20 cellular contexts compared by ENCODE assay signal in genomic region chr10:34624323-34625153, GRCh38.
DNase-seq lines count a peak whose midpoint lies in the region; ATAC-seq and TF ChIP-seq lines count a peak whose summit lies in the region.
"Had no signal": no experiment of that assay in that cellular context is flagged by ENCODE, and none has a peak within 500 bp of the region (broad histone marks: within the 10 kb centered on the region; RNA-seq: fewer than 3 reads in every experiment).

No MANE protein-coding gene starts in this region.

- ATAC-seq in right cardiac atrium (no peak), GM21526 (IDR thresholded peaks at IDR 0.05; ENCODE audit: low FRiP score, unreplicated experiment) (no peak), GM19463 (IDR thresholded peaks at IDR 0.05; ENCODE audit: unreplicated experiment) (no peak)

- no peaks in the 10 kb centered on the region for H3K27me3 Mint-ChIP-seq in endodermal cell (ENCODE audit: insufficient read depth)

- whole genome bisulfite sequencing in right cardiac atrium: 90% methylated on average over 12 of the region's 12 CpGs
- 95% methylated on average over 5 to 12 of the region's 12 CpGs for WGBS in endodermal cell (ENCODE audit: insufficient coverage in 1 of 2, insufficient read length in 1 of 2), 2 experiments
- WGBS in neuronal stem cell (ENCODE audit: extremely low coverage in 2 of 2, insufficient read length in 2 of 2, insufficient replicate concordance in 1 of 2), 2 donors: no CpG with 5 or more reads among the region's 12 CpGs

- no peaks in the 10 kb centered on the region for H3K9me3 Mint-ChIP-seq in endodermal cell

- H4K91ac ChIP-seq in neuronal stem cell (ENCODE audit: low read depth, low read length, poor library complexity): no peak overlapping the region

- H3K4me2 ChIP-seq in neuronal stem cell (ENCODE audit: insufficient read depth, low read length, poor library complexity, severe bottlenecking): no peak overlapping the region
- H3K4me2 ChIP-seq: PC-9 had no signal

- H3K36me3 Mint-ChIP-seq in endodermal cell (ENCODE audit: low read depth): no peaks in the 10 kb centered on the region

- H3K4me3 ChIP-seq in cardiac muscle cell: no peak overlapping the region
- no peak overlapping the region for H3K4me3 ChIP-seq in right cardiac atrium (ENCODE audit: low read length)
- H3K4me3 ChIP-seq in endodermal cell (ENCODE audit: low read length): no peak overlapping the region
- no peak overlapping the region for H3K4me3 ChIP-seq in neuronal stem cell (ENCODE audit: low read length in 2 of 2)
- H3K4me3 ChIP-seq: PC-9, SJCRH30 had no signal

- H3K4me3 Mint-ChIP-seq in endodermal cell: no peak overlapping the region

- H2BK12ac ChIP-seq in neuronal stem cell (ENCODE audit: low read length): no peak overlapping the region

- H3K79me1 ChIP-seq in neuronal stem cell (ENCODE audit: low read depth, low read length): peaks cover 2% of the 10 kb centered on the region

- H3K27ac Mint-ChIP-seq in endodermal cell: peak overlapping the region; percentile 44

- no peak for TF ChIP-seq CTCF in cardiac muscle cell (IDR thresholded peaks at IDR 0.05; ENCODE audit: low read depth, low read length)
- no peak for TF ChIP-seq CTCF in endodermal cell (conservative IDR thresholded peaks at IDR 0.05)

- no peak overlapping the region for H4K8ac ChIP-seq in neuronal stem cell (ENCODE audit: low read depth, low read length)

- H3K4ac ChIP-seq in neuronal stem cell (ENCODE audit: low read length): no peak overlapping the region

- peak overlapping the region; percentile 20 for H3K18ac ChIP-seq in neuronal stem cell (ENCODE audit: low read length)

- H3K14ac ChIP-seq in neuronal stem cell (ENCODE audit: low read length): peak overlapping the region; percentile 25

- no peaks in the 10 kb centered on the region for H3K36me3 ChIP-seq in cardiac muscle cell
- H3K36me3 ChIP-seq in endodermal cell (ENCODE audit: control insufficient read depth, insufficient read depth, low read length): no peaks in the 10 kb centered on the region
- H3K36me3 ChIP-seq in neuronal stem cell (replicated peaks in 1 of 2; ENCODE audit: control insufficient read depth in 2 of 2, insufficient read depth in 2 of 2, low read length in 2 of 2): no peaks in the 10 kb centered on the region
- H3K36me3 ChIP-seq: SJCRH30 had no signal

- no peak overlapping the region for H2BK5ac ChIP-seq in neuronal stem cell (ENCODE audit: low read length)

- H2BK120ac ChIP-seq in neuronal stem cell (ENCODE audit: low read depth, low read length): no peak overlapping the region

- no peak overlapping the region for H2BK15ac ChIP-seq in neuronal stem cell (ENCODE audit: low read length)

- peaks cover 38% of the 10 kb centered on the region for H3K4me1 Mint-ChIP-seq in endodermal cell

- H2AFZ ChIP-seq in neuronal stem cell (ENCODE audit: low read length): no peak overlapping the region
- H2AFZ ChIP-seq: PC-9 had no signal

- no peak overlapping the region for H3K23ac ChIP-seq in neuronal stem cell (ENCODE audit: low read depth, low read length, poor library complexity)

- H3K9me3 ChIP-seq in cardiac muscle cell (ENCODE audit: low read depth): no peaks in the 10 kb centered on the region
- no peaks in the 10 kb centered on the region for H3K9me3 ChIP-seq in right cardiac atrium (ENCODE audit: control insufficient read depth, low read length)
- no peaks in the 10 kb centered on the region for H3K9me3 ChIP-seq in endodermal cell (ENCODE audit: control insufficient read depth, low read length)
- H3K9me3 ChIP-seq in neuronal stem cell (replicated peaks in 1 of 2; ENCODE audit: control insufficient read depth in 2 of 2, insufficient read depth in 1 of 2, low read depth in 1 of 2, low read length in 2 of 2): no peaks in the 10 kb centered on the region
- H3K9me3 ChIP-seq: SJCRH30 had no signal

- H3K9ac ChIP-seq in endodermal cell (ENCODE audit: extremely low read depth, low read length, poor library complexity, severe bottlenecking): no peak overlapping the region
- H3K9ac ChIP-seq in neuronal stem cell (ENCODE audit: low read depth, low read length, poor library complexity): no peak overlapping the region

- no peaks in the 10 kb centered on the region for H3K27me3 ChIP-seq in cardiac muscle cell
- H3K27me3 ChIP-seq in right cardiac atrium (ENCODE audit: control insufficient read depth, insufficient read depth): no peaks in the 10 kb centered on the region
- no peaks in the 10 kb centered on the region for H3K27me3 ChIP-seq in endodermal cell (ENCODE audit: control insufficient read depth, insufficient read depth, low read length, poor library complexity, severe bottlenecking)
- no peaks in the 10 kb centered on the region for H3K27me3 ChIP-seq in neuronal stem cell (ENCODE audit: control insufficient read depth in 3 of 3, insufficient read depth in 3 of 3, low read depth in 1 of 3, low read length in 3 of 3)
- H3K27me3 ChIP-seq: SJCRH30 had no signal

- H2AK5ac ChIP-seq in neuronal stem cell (ENCODE audit: low read depth, low read length): no peak overlapping the region

- peak overlapping the region; percentile 18 for H3K27ac ChIP-seq in cardiac muscle cell
- no peak overlapping the region for H3K27ac ChIP-seq in right cardiac atrium (ENCODE audit: low read length)
- H3K27ac ChIP-seq in endodermal cell (ENCODE audit: low read depth, low read length): no peak overlapping the region
- no peak overlapping the region for H3K27ac ChIP-seq in neuronal stem cell (replicated peaks; ENCODE audit: low read length)
- H3K27ac ChIP-seq: C4-2B, HL-60, PC-9, SJCRH30 had no signal

- peaks cover 31% of the 10 kb centered on the region for H3K4me1 ChIP-seq in cardiac muscle cell (ENCODE audit: low read depth)
- H3K4me1 ChIP-seq in right cardiac atrium (ENCODE audit: control insufficient read depth, insufficient read depth, low read length): peaks cover 2% of the 10 kb centered on the region
- peaks cover 3% of the 10 kb centered on the region for H3K4me1 ChIP-seq in endodermal cell (ENCODE audit: control insufficient read depth, insufficient read depth, low read length)
- peaks cover 3 to 8% of the 10 kb centered on the region in 2 donors for H3K4me1 ChIP-seq in neuronal stem cell (ENCODE audit: control insufficient read depth in 2 of 2, insufficient read depth in 1 of 2, low read depth in 1 of 2, low read length in 2 of 2)
- H3K4me1 ChIP-seq: SJCRH30 had no signal

- DNase-seq in cardiac muscle cell (ENCODE audit: low read depth in 1 of 2, low spot score in 1 of 2) (peak in 1 of 2 donors; percentile 62), right cardiac atrium (no peak), endodermal cell (no peak), neuronal stem cell (ENCODE audit: low spot score) (no peak), NOMO-1 (lab: John Stamatoyannopoulos, UW; ENCODE audit: unreplicated experiment in 2 of 2) (no peak), NCI-H226 (no peak)
- DNase-seq: 8988T, EL, HCEC 1CT, MV-4-11, NCI-H1417 treated with DMSO at 0.1 percent for 48 hours, NCI-H2029 treated with DMSO at 0.1 percent for 48 hours, NCI-H510A treated with DMSO at 0.1 percent for 48 hours, NCI-H82, PC-9 had no signal

- intact Hi-C loops in right cardiac atrium (cut with DNase I): loop anchor here in 1 of 4 donors (10.0 kb wide), 1 partner anchor 90 kb away; no protein-coding TSS in a partner anchor
